ENCODE assay signal across 8 cellular contexts in the genomic region with DNA sequence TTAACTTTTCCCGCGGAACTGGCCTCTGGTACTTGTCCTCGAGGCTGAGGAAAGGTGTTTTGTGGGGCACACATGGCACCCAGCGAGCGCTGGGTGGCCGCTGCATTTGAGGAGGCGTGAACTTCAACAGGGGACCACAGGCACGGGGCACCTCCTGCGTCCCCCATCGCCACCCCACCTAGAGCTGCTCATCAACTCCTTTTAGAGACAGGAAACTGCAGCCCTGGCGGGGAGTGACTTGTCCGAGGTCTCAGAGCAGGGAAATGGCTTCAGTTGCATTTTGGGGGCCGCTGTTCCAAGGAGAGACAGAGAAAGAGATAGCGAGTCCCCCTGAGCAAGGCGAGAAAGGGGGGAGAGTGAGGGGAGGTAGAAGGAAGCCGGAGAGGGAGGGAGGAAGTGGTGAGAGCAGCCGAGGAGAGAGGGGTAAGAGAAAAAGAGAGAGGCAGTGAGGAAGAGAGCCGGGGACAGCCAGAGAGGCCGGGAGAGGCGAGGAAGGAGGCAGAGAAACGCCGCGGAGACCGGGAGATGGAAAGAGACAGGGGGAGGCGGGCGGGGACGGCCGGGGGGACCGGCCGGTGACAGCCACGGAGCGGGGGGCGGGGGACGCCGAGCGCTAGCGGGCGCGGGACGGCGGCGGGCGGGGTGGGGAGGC. TPM values are rescaled to one million over a fixed set of nuclear protein-coding genes. Genes with fewer than 3 reads are reported as not detected.
DNase-seq lines count a peak whose midpoint lies in the region; ATAC-seq lines count a peak whose summit lies in the region.

No MANE protein-coding gene starts in this region.

- CTCF ChIA-PET in activated CD8-positive, alpha-beta memory T cell treated with anti-CD3 and anti-CD28 coated beads, Interleukin-2, amount 10 ng/mL, durations not matched to agents 7 days and 5 days (lab: Charles Lee), result no interaction called here

- H3K36me3 ChIP-seq in SJCRH30, result no peaks in the 10 kb centered on the region
- no peaks in the 10 kb centered on the region for H3K36me3 ChIP-seq in iPS-18a (ENCODE audit: control insufficient read depth, low read depth, low read length)
- H3K36me3 ChIP-seq in thymus (ENCODE audit: control insufficient read depth, insufficient read depth), result no peaks in the 10 kb centered on the region

- no peaks in the 10 kb centered on the region for H3K36me3 Mint-ChIP-seq in activated CD8-positive, alpha-beta memory T cell treated with anti-CD3 and anti-CD28 coated beads, Interleukin-2, amount 10 ng/mL, durations not matched to agents 7 days and 5 days

- no peak overlapping the region for H3K27ac Mint-ChIP-seq in activated CD8-positive, alpha-beta memory T cell treated with anti-CD3 and anti-CD28 coated beads, Interleukin-2, amount 10 ng/mL, durations not matched to agents 7 days and 5 days

- H3K4me3 ChIP-seq in SJCRH30, result peak overlapping the region; percentile 55
- peak overlapping the region; percentile 52 for H3K4me3 ChIP-seq in iPS-18a (ENCODE audit: low read length)
- H3K4me3 ChIP-seq in thymus (ENCODE audit: low read length), result peak overlapping the region; percentile 32

- H3K27me3 ChIP-seq in SJCRH30 (peaks cover 35% of the 10 kb centered on the region), iPS-18a (ENCODE audit: control insufficient read depth, insufficient read depth, low read length) (peaks cover 94% of the 10 kb centered on the region), thymus (ENCODE audit: control insufficient read depth, insufficient read depth) (peaks cover 66% of the 10 kb centered on the region)

- no peaks in the 10 kb centered on the region for H3K9me3 ChIP-seq in SJCRH30 (replicated peaks)
- no peaks in the 10 kb centered on the region for H3K9me3 ChIP-seq in iPS-18a (ENCODE audit: control insufficient read depth, low read depth, low read length)
- no peaks in the 10 kb centered on the region for H3K9me3 ChIP-seq in thymus (ENCODE audit: control insufficient read depth)

- H3K27me3 Mint-ChIP-seq in activated CD8-positive, alpha-beta memory T cell treated with anti-CD3 and anti-CD28 coated beads, Interleukin-2, amount 10 ng/mL, durations not matched to agents 7 days and 5 days, result peaks cover 90% of the 10 kb centered on the region

- 5% methylated on average over 43 of the region's 43 CpGs for WGBS in thymus

- H3K9ac ChIP-seq in iPS-18a (ENCODE audit: low read length), result no peak overlapping the region

- no peaks in the 10 kb centered on the region; the same call in 1 of the 2 replicates for H3K4me1 ChIP-seq in SJCRH30
- peaks cover 22% of the 10 kb centered on the region for H3K4me1 ChIP-seq in iPS-18a (ENCODE audit: control insufficient read depth, low read depth, low read length)
- no peaks in the 10 kb centered on the region for H3K4me1 ChIP-seq in thymus (ENCODE audit: control insufficient read depth, insufficient read depth, low read length)

- no peak for ATAC-seq in activated CD8-positive, alpha-beta memory T cell treated with anti-CD3 and anti-CD28 coated beads, Interleukin-2, amount 10 ng/mL, durations not matched to agents 7 days and 5 days

- H3K4me1 Mint-ChIP-seq in activated CD8-positive, alpha-beta memory T cell treated with anti-CD3 and anti-CD28 coated beads, Interleukin-2, amount 10 ng/mL, durations not matched to agents 7 days and 5 days, result peaks cover 25% of the 10 kb centered on the region

- DNase-seq in activated CD8-positive, alpha-beta memory T cell treated with anti-CD3 and anti-CD28 coated beads, Interleukin-2, amount 10 ng/mL, durations not matched to agents 7 days and 5 days, result no peak
- no peak for DNase-seq in activated CD8-positive, alpha-beta memory T cell treated with anti-CD3 and anti-CD28 coated beads, Interleukin-2, amount 50 U/mL, for 4 hours
- peak; percentile 37 to 59 for DNase-seq in SJCRH30
- no peak for DNase-seq in SHP77 treated with DMSO at 0.1 percent for 48 hours (lab: John Stamatoyannopoulos, UW)
- DNase-seq in SHP77 (lab: John Stamatoyannopoulos, UW), result no peak
- no peak for DNase-seq in OCI-M1 (lab: John Stamatoyannopoulos, UW)

- H3K9me3 Mint-ChIP-seq in activated CD8-positive, alpha-beta memory T cell treated with anti-CD3 and anti-CD28 coated beads, Interleukin-2, amount 10 ng/mL, durations not matched to agents 7 days and 5 days (ENCODE audit: low read depth), result no peaks in the 10 kb centered on the region

- no peak overlapping the region for H3K27ac ChIP-seq in SJCRH30
- H3K27ac ChIP-seq in iPS-18a (ENCODE audit: low read length), result no peak overlapping the region
- no peak overlapping the region for H3K27ac ChIP-seq in thymus (ENCODE audit: low read depth)

- peak overlapping the region; percentile 46 for H3K4me3 Mint-ChIP-seq in activated CD8-positive, alpha-beta memory T cell treated with anti-CD3 and anti-CD28 coated beads, Interleukin-2, amount 10 ng/mL, durations not matched to agents 7 days and 5 days

RNA-seq across cellular contexts. Expression of gene LHX2, which starts 12.5 kb away (rescaled TPM):
- not detected for total RNA-seq in activated CD8-positive, alpha-beta memory T cell treated with anti-CD3 and anti-CD28 coated beads, Interleukin-2, amount 10 ng/mL, durations not matched to agents 7 days and 5 days
- total RNA-seq in SJCRH30 (2014; rRNA removed; shearing (Covaris generic)), result 0.48 and 1.6 TPM in 2 replicates
- polyA plus RNA-seq in thymus, result 0.57 TPM

Comparison
In these comparisons a context has a peak if more than half of its experiments do, and no peak if none do; other contexts are left out.
1. DNase-seq: peak in SJCRH30 (2 of 2); none in activated CD8-positive, alpha-beta memory T cell treated with anti-CD3 and anti-CD28 coated beads, Interleukin-2, amount 10 ng/mL, durations not matched to agents 7 days and 5 days (single experiment), activated CD8-positive, alpha-beta memory T cell treated with anti-CD3 and anti-CD28 coated beads, Interleukin-2, amount 50 U/mL, for 4 hours (single experiment), SHP77 treated with DMSO at 0.1 percent for 48 hours (single experiment), SHP77 (0 of 2) and OCI-M1 (single experiment).
2. Peak in every context shown above with its lines, with median percentiles within 50 percentile points of each other: H3K4me3 ChIP-seq.